1 cellular context compared by ENCODE assay signal in genomic region chr20:21529863-21530262, GRCh38.
TF ChIP-seq lines count a peak whose summit lies in the region.

No MANE protein-coding gene starts in this region.

TF ChIP-seq in HepG2, 621 proteins besides CTCF, POLR2A, EP300 and RAD21 (continued from another document and continues in another):
- TF ChIP-seq, protein P1, sequence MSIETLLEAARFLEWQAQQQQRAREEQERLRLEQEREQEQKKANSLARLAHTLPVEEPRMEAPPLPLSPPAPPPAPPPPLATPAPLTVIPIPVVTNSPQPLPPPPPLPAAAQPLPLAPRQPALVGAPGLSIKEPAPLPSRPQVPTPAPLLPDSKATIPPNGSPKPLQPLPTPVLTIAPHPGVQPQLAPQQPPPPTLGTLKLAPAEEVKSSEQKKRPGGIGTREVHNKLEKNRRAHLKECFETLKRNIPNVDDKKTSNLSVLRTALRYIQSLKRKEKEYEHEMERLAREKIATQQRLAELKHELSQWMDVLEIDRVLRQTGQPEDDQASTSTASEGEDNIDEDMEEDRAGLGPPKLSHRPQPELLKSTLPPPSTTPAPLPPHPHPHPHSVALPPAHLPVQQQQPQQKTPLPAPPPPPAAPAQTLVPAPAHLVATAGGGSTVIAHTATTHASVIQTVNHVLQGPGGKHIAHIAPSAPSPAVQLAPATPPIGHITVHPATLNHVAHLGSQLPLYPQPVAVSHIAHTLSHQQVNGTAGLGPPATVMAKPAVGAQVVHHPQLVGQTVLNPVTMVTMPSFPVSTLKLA (IDR thresholded peaks at IDR 0.05) = peak; percentile 59; the same call in 1 of the 2 replicates
- TF ChIP-seq ZNF503 (CRISPR knock-in tag; IDR thresholded peaks at IDR 0.05) (no peak), ZNF101 (CRISPR knock-in tag; IDR thresholded peaks at IDR 0.05; ENCODE audit: borderline replicate concordance, low read depth) (no peak), SOX6 (IDR thresholded peaks at IDR 0.05) (no peak), SOX6 (CRISPR knock-in tag; IDR thresholded peaks at IDR 0.05) (peak; percentile 92), ZNF691 (CRISPR knock-in tag; IDR thresholded peaks at IDR 0.05; ENCODE audit: borderline replicate concordance, low read depth) (0 out of 2 replicates have a peak, but pooled peaks have one; percentile 42), USF2 (IDR thresholded peaks at IDR 0.05; ENCODE audit: low read depth, low read length) (peak; percentile 65), USF2 (CRISPR knock-in tag; IDR thresholded peaks at IDR 0.05; ENCODE audit: borderline replicate concordance) (peak; percentile 75; the same call in 1 of the 2 replicates), SMC3 (IDR thresholded peaks at IDR 0.05; ENCODE audit: low read length) (peak; percentile 76), GABPA (IDR thresholded peaks at IDR 0.05; ENCODE audit: low read depth, low read length) (no peak), GABPA (CRISPR knock-in tag; IDR thresholded peaks at IDR 0.05; ENCODE audit: low read depth) (0 out of 2 replicates have a peak, but pooled peaks have one; percentile 18), HMG20B (CRISPR knock-in tag; conservative IDR thresholded peaks at IDR 0.05) (peak; percentile 57; the same call in 1 of the 2 replicates), ZBTB42 (CRISPR knock-in tag; IDR thresholded peaks at IDR 0.05) (0 out of 2 replicates have a peak, but pooled peaks have one; percentile 49), FOXA1 (IDR thresholded peaks at IDR 0.05) (no peak), FOXA1 (CRISPR knock-in tag; IDR thresholded peaks at IDR 0.05) (peak; percentile 67), THAP9 (CRISPR knock-in tag; IDR thresholded peaks at IDR 0.05; ENCODE audit: borderline replicate concordance) (no peak), ONECUT2 (CRISPR knock-in tag; IDR thresholded peaks at IDR 0.05) (peak; percentile 76), KAT8 (CRISPR knock-in tag; IDR thresholded peaks at IDR 0.05) (peak; percentile 36; the same call in 1 of the 2 replicates), ZNF331 (CRISPR knock-in tag; IDR thresholded peaks at IDR 0.05) (0 out of 2 replicates have a peak, but pooled peaks have one; percentile 28), ZMYM4 (CRISPR knock-in tag; IDR thresholded peaks at IDR 0.05) (peak; percentile 59; the same call in 1 of the 2 replicates), GATAD2A (CRISPR knock-in tag; IDR thresholded peaks at IDR 0.05) (peak; percentile 77), FOSL2 (CRISPR knock-in tag; IDR thresholded peaks at IDR 0.05) (peak; percentile 28; the same call in 1 of the 2 replicates), MEIS1 (CRISPR knock-in tag; IDR thresholded peaks at IDR 0.05; ENCODE audit: borderline replicate concordance) (no peak), FOXA3 (CRISPR knock-in tag; IDR thresholded peaks at IDR 0.05) (peak; percentile 82), ZNF362 (CRISPR knock-in tag; IDR thresholded peaks at IDR 0.05; ENCODE audit: borderline replicate concordance) (no peak), PRDM10 (CRISPR knock-in tag; IDR thresholded peaks at IDR 0.05; ENCODE audit: low read depth) (peak; percentile 75; the same call in 1 of the 2 replicates), ARNTL (CRISPR knock-in tag; IDR thresholded peaks at IDR 0.05) (peak; percentile 49; the same call in 1 of the 2 replicates), PATZ1 (CRISPR knock-in tag; IDR thresholded peaks at IDR 0.05) (peak; percentile 61; the same call in 1 of the 2 replicates), MLX (CRISPR knock-in tag; IDR thresholded peaks at IDR 0.05) (peak; percentile 78), ZNF513 (CRISPR knock-in tag; conservative IDR thresholded peaks at IDR 0.05) (no peak), KDM4B (CRISPR knock-in tag; IDR thresholded peaks at IDR 0.05) (0 out of 2 replicates have a peak, but pooled peaks have one; percentile 63), MXI1 (IDR thresholded peaks at IDR 0.05; ENCODE audit: borderline replicate concordance, low read depth, low read length) (peak; percentile 37; the same call in 1 of the 3 replicates), GATAD1 (CRISPR knock-in tag; IDR thresholded peaks at IDR 0.05) (no peak)
- TF ChIP-seq, protein P2, sequence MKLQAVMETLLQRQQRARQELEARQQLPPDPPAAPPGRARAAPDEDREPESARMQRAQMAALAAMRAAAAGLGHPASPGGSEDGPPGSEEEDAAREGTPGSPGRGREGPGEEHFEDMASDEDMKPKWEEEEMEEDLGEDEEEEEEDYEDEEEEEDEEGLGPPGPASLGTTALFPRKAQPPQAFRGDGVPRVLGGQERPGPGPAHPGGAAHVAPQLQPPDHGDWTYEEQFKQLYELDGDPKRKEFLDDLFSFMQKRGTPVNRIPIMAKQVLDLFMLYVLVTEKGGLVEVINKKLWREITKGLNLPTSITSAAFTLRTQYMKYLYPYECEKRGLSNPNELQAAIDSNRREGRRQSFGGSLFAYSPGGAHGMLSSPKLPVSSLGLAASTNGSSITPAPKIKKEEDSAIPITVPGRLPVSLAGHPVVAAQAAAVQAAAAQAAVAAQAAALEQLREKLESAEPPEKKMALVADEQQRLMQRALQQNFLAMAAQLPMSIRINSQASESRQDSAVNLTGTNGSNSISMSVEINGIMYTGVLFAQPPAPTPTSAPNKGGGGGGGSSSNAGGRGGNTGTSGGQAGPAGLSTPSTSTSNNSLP (IDR thresholded peaks at IDR 0.05; ENCODE audit: low read depth, low read length) = peak; percentile 75
